In genomic region chr17:4566785-4567184, GRCh38 we compare ENCODE assay signal across 8 cellular contexts. TPM values are rescaled to one million over a fixed set of nuclear protein-coding genes. Genes with fewer than 3 reads are reported as not detected.
A peak's percentile ranks its signal among the peaks of the same experiment; 100 is the strongest.
DNase-seq lines count a peak whose midpoint lies in the region; ATAC-seq and TF ChIP-seq lines count a peak whose summit lies in the region.

No MANE protein-coding gene starts in this region.

- no peaks in the 10 kb centered on the region for H3K36me3 ChIP-seq in spleen

- 27 to 46% (median 34%) methylated on average over 5 of the region's 5 CpGs for WGBS in spleen, 5 donors

- H3K4me1 ChIP-seq in spleen, result peaks cover 6 to 29% (median 22%) of the 10 kb centered on the region in 6 donors

- peaks cover 0 to 4% (median 0%) of the 10 kb centered on the region in 7 donors for H3K27me3 ChIP-seq in spleen (replicated peaks in 1 of 7)

- H3K27ac ChIP-seq in spleen, result no peak overlapping the region

- H3K4me3 ChIP-seq in Jurkat, Clone E6-1 (ENCODE audit: low read length), result no peak overlapping the region
- no peak overlapping the region for H3K4me3 ChIP-seq in spleen

- ATAC-seq in GM21723 (IDR thresholded peaks at IDR 0.05; ENCODE audit: unreplicated experiment) (no peak), HG03196 (IDR thresholded peaks at IDR 0.05; ENCODE audit: unreplicated experiment) (no peak)

- H3K9me3 ChIP-seq in spleen, result no peaks in the 10 kb centered on the region

- peak; percentile 31 for DNase-seq in DMS79 (lab: John Stamatoyannopoulos, UW)
- DNase-seq in Jurkat, Clone E6-1 (ENCODE audit: low read depth, low spot score), result peak; percentile 54
- DNase-seq in OCI-M2 (lab: John Stamatoyannopoulos, UW; ENCODE audit: unreplicated experiment), result peak; percentile 48
- DNase-seq in amniotic stem cell (lab: John Stamatoyannopoulos, UW), result peak; percentile 12
- DNase-seq in hippocampal formation (lab: John Stamatoyannopoulos, UW), result peak; percentile 31 to 39
- DNase-seq in spleen, result peak; percentile 61

- intact Hi-C loops in spleen (cut with DNase I; ENCODE audit: low total_unique reads), result loop anchor here (5.0 to 10.0 kb wide), 3 partner anchors 56 to 318 kb away; no protein-coding TSS in a partner anchor

- peak; percentile 34 to 85 (median 72) for TF ChIP-seq CTCF in spleen (IDR thresholded peaks at IDR 0.05 in 8 of 11, conservative IDR thresholded peaks at IDR 0.05 in 3 of 11)

- no peak for TF ChIP-seq POLR2A in spleen (IDR thresholded peaks at IDR 0.05)

RNA-seq across cellular contexts. Expression of gene GGT6, which starts 6.4 kb away (rescaled TPM):
- polyA plus RNA-seq in Jurkat, Clone E6-1 (2012; ENCODE audit: insufficient read depth, insufficient read length), result not detected
- total RNA-seq in spleen, result under 1 TPM in 1 of 7 donors, not detected in 6; 0.42 TPM
- polyA plus RNA-seq in spleen, result under 1 TPM in 1 of 3 donors, not detected in 2; 0.03 TPM

RNA-seq across cellular contexts. Expression of gene MYBBP1A, which starts 11.6 kb away (rescaled TPM):
- polyA plus RNA-seq in Jurkat, Clone E6-1 (2012; ENCODE audit: insufficient read depth, insufficient read length), result 91.3 TPM
- total RNA-seq in spleen, result 10 to 100 TPM; 37.1 to 71.2 (median 54.4) TPM
- polyA plus RNA-seq in spleen, result 10 to 100 TPM; 24.7 to 48.6 (median 35.5) TPM

RNA-seq across cellular contexts. Expression of gene SMTNL2, which starts 17.5 kb away (rescaled TPM):
- polyA plus RNA-seq in Jurkat, Clone E6-1 (2012; ENCODE audit: insufficient read depth, insufficient read length), result 2.1 TPM
- 1 to 10 TPM in 2 of 7 donors, under 1 TPM in 5; 0.42 to 1.5 (median 0.97) TPM for total RNA-seq in spleen
- under 1 TPM; 0.22 to 0.67 (median 0.36) TPM for polyA plus RNA-seq in spleen
